In the genomic region with DNA sequence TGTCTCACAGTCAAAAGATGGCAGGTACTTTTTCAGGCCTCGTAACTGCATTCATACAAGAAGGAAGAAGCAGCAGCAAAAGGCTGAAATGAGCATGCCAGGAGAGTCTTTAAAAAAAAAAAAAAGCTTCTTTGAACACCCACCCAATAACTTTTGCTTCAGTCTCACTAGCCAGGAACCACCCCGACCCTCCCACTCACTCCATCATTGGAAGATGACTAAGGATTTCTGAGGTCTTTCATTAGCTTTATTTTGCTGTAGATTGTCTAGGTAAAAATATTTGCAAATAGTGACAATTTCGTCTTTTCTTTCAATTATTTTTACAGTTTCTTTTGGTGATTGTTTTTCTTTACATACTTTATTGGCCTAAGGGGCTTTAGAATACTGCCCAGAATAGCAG, we compare ENCODE assay signal across 1 cellular context.
A peak's percentile ranks its signal among the peaks of the same experiment; 100 is the strongest.
TF ChIP-seq lines count a peak whose summit lies in the region.

No MANE protein-coding gene starts in this region.

TF ChIP-seq in K562, 482 proteins besides CTCF, POLR2A, EP300 and RAD21 (continued from another document):
- TF ChIP-seq, protein P1, sequence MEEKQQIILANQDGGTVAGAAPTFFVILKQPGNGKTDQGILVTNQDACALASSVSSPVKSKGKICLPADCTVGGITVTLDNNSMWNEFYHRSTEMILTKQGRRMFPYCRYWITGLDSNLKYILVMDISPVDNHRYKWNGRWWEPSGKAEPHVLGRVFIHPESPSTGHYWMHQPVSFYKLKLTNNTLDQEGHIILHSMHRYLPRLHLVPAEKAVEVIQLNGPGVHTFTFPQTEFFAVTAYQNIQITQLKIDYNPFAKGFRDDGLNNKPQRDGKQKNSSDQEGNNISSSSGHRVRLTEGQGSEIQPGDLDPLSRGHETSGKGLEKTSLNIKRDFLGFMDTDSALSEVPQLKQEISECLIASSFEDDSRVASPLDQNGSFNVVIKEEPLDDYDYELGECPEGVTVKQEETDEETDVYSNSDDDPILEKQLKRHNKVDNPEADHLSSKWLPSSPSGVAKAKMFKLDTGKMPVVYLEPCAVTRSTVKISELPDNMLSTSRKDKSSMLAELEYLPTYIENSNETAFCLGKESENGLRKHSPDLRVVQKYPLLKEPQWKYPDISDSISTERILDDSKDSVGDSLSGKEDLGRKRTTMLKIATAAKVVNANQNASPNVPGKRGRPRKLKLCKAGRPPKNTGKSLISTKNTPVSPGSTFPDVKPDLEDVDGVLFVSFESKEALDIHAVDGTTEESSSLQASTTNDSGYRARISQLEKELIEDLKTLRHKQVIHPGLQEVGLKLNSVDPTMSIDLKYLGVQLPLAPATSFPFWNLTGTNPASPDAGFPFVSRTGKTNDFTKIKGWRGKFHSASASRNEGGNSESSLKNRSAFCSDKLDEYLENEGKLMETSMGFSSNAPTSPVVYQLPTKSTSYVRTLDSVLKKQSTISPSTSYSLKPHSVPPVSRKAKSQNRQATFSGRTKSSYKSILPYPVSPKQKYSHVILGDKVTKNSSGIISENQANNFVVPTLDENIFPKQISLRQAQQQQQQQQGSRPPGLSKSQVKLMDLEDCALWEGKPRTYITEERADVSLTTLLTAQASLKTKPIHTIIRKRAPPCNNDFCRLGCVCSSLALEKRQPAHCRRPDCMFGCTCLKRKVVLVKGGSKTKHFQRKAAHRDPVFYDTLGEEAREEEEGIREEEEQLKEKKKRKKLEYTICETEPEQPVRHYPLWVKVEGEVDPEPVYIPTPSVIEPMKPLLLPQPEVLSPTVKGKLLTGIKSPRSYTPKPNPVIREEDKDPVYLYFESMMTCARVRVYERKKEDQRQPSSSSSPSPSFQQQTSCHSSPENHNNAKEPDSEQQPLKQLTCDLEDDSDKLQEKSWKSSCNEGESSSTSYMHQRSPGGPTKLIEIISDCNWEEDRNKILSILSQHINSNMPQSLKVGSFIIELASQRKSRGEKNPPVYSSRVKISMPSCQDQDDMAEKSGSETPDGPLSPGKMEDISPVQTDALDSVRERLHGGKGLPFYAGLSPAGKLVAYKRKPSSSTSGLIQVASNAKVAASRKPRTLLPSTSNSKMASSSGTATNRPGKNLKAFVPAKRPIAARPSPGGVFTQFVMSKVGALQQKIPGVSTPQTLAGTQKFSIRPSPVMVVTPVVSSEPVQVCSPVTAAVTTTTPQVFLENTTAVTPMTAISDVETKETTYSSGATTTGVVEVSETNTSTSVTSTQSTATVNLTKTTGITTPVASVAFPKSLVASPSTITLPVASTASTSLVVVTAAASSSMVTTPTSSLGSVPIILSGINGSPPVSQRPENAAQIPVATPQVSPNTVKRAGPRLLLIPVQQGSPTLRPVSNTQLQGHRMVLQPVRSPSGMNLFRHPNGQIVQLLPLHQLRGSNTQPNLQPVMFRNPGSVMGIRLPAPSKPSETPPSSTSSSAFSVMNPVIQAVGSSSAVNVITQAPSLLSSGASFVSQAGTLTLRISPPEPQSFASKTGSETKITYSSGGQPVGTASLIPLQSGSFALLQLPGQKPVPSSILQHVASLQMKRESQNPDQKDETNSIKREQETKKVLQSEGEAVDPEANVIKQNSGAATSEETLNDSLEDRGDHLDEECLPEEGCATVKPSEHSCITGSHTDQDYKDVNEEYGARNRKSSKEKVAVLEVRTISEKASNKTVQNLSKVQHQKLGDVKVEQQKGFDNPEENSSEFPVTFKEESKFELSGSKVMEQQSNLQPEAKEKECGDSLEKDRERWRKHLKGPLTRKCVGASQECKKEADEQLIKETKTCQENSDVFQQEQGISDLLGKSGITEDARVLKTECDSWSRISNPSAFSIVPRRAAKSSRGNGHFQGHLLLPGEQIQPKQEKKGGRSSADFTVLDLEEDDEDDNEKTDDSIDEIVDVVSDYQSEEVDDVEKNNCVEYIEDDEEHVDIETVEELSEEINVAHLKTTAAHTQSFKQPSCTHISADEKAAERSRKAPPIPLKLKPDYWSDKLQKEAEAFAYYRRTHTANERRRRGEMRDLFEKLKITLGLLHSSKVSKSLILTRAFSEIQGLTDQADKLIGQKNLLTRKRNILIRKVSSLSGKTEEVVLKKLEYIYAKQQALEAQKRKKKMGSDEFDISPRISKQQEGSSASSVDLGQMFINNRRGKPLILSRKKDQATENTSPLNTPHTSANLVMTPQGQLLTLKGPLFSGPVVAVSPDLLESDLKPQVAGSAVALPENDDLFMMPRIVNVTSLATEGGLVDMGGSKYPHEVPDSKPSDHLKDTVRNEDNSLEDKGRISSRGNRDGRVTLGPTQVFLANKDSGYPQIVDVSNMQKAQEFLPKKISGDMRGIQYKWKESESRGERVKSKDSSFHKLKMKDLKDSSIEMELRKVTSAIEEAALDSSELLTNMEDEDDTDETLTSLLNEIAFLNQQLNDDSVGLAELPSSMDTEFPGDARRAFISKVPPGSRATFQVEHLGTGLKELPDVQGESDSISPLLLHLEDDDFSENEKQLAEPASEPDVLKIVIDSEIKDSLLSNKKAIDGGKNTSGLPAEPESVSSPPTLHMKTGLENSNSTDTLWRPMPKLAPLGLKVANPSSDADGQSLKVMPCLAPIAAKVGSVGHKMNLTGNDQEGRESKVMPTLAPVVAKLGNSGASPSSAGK (IDR thresholded peaks at IDR 0.05) = no peak
- TF ChIP-seq ZNF75A (CRISPR knock-in tag; IDR thresholded peaks at IDR 0.05) (no peak), FOXA1 (IDR thresholded peaks at IDR 0.05; ENCODE audit: borderline replicate concordance) (no peak), XRCC5 (IDR thresholded peaks at IDR 0.05; ENCODE audit: low read depth, low read length) (no peak), C11orf30 (IDR thresholded peaks at IDR 0.05; ENCODE audit: low read depth) (peak; percentile 80), ZNF778 (CRISPR knock-in tag; IDR thresholded peaks at IDR 0.05) (no peak), MBD2 (IDR thresholded peaks at IDR 0.05; ENCODE audit: borderline replicate concordance, low read depth) (no peak), NFIC (IDR thresholded peaks at IDR 0.05) (no peak), ZNF584 (CRISPR knock-in tag; IDR thresholded peaks at IDR 0.05; ENCODE audit: low read depth) (no peak), ZNF316 (IDR thresholded peaks at IDR 0.05) (peak; percentile 83), ASH1L (IDR thresholded peaks at IDR 0.05; ENCODE audit: borderline replicate concordance, low read depth, partially characterized antibody) (no peak), STAG1 (CRISPR knock-in tag; IDR thresholded peaks at IDR 0.05; ENCODE audit: borderline replicate concordance) (no peak), MAFF (IDR thresholded peaks at IDR 0.05; ENCODE audit: low read length) (peak; percentile 58), MCM2 (IDR thresholded peaks at IDR 0.05; ENCODE audit: low read depth) (no peak), ZNF384 (IDR thresholded peaks at IDR 0.05; ENCODE audit: low read depth, low read length) (peak; percentile 83), ZNF551 (CRISPR knock-in tag; IDR thresholded peaks at IDR 0.05) (no peak), SUPT5H (IDR thresholded peaks at IDR 0.05) (no peak), EGR1 (conservative IDR thresholded peaks at IDR 0.05) (peak; percentile 83), CBFB (CRISPR knock-in tag; IDR thresholded peaks at IDR 0.05) (no peak), ZNF717 (CRISPR knock-in tag; IDR thresholded peaks at IDR 0.05) (no peak), KAT2B (IDR thresholded peaks at IDR 0.05; ENCODE audit: low read depth, low read length) (no peak), SMARCB1 (IDR thresholded peaks at IDR 0.05; ENCODE audit: insufficient read length, low read depth) (no peak), MAFK (IDR thresholded peaks at IDR 0.05; ENCODE audit: low read length) (peak; percentile 66; the same call in 1 of the 2 replicates)
- TF ChIP-seq, protein P2, sequence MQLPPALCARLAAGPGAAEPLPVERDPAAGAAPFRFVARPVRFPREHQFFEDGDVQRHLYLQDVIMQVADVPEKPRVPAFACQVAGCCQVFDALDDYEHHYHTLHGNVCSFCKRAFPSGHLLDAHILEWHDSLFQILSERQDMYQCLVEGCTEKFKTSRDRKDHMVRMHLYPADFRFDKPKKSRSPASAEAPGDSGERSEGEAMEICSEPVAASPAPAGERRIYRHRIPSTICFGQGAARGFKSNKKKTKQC (CRISPR knock-in tag; IDR thresholded peaks at IDR 0.05) = no peak
- TF ChIP-seq, protein P3, sequence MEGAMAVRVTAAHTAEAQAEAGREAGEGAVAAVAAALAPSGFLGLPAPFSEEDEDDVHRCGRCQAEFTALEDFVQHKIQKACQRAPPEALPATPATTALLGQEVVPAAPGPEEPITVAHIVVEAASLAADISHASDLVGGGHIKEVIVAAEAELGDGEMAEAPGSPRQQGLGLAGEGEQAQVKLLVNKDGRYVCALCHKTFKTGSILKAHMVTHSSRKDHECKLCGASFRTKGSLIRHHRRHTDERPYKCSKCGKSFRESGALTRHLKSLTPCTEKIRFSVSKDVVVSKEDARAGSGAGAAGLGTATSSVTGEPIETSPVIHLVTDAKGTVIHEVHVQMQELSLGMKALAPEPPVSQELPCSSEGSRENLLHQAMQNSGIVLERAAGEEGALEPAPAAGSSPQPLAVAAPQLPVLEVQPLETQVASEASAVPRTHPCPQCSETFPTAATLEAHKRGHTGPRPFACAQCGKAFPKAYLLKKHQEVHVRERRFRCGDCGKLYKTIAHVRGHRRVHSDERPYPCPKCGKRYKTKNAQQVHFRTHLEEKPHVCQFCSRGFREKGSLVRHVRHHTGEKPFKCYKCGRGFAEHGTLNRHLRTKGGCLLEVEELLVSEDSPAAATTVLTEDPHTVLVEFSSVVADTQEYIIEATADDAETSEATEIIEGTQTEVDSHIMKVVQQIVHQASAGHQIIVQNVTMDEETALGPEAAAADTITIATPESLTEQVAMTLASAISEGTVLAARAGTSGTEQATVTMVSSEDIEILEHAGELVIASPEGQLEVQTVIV (CRISPR knock-in tag; IDR thresholded peaks at IDR 0.05; ENCODE audit: borderline replicate concordance) = no peak
- TF ChIP-seq, protein P4, sequence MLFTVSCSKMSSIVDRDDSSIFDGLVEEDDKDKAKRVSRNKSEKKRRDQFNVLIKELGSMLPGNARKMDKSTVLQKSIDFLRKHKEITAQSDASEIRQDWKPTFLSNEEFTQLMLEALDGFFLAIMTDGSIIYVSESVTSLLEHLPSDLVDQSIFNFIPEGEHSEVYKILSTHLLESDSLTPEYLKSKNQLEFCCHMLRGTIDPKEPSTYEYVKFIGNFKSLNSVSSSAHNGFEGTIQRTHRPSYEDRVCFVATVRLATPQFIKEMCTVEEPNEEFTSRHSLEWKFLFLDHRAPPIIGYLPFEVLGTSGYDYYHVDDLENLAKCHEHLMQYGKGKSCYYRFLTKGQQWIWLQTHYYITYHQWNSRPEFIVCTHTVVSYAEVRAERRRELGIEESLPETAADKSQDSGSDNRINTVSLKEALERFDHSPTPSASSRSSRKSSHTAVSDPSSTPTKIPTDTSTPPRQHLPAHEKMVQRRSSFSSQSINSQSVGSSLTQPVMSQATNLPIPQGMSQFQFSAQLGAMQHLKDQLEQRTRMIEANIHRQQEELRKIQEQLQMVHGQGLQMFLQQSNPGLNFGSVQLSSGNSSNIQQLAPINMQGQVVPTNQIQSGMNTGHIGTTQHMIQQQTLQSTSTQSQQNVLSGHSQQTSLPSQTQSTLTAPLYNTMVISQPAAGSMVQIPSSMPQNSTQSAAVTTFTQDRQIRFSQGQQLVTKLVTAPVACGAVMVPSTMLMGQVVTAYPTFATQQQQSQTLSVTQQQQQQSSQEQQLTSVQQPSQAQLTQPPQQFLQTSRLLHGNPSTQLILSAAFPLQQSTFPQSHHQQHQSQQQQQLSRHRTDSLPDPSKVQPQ (CRISPR knock-in tag; IDR thresholded peaks at IDR 0.05; ENCODE audit: borderline replicate concordance) = no peak
